17 cellular contexts compared by ENCODE assay signal in genomic region chr4:3500634-3501101, GRCh38. TPM values are rescaled to one million over a fixed set of nuclear protein-coding genes. Genes with fewer than 3 reads are reported as not detected.
DNase-seq lines count a peak whose midpoint lies in the region; ATAC-seq and TF ChIP-seq lines count a peak whose summit lies in the region.
"Had no signal": no experiment of that assay in that cellular context is flagged by ENCODE, and none has a peak within 500 bp of the region (broad histone marks: within the 10 kb centered on the region; RNA-seq: fewer than 3 reads in every experiment).

No MANE protein-coding gene starts in this region.

- peak overlapping the region; percentile 31 for H3K14ac ChIP-seq in neuronal stem cell (ENCODE audit: low read length)

- H3K9me3 ChIP-seq in gastroesophageal sphincter (no peaks in the 10 kb centered on the region), neuronal stem cell (replicated peaks in 1 of 2; ENCODE audit: control insufficient read depth in 2 of 2, insufficient read depth in 1 of 2, low read depth in 1 of 2, low read length in 2 of 2) (no peaks in the 10 kb centered on the region), SK-N-SH (no peaks in the 10 kb centered on the region)
- H3K9me3 ChIP-seq: A549, Caco-2, HAP-1 had no signal

- TF ChIP-seq POLR2A in gastroesophageal sphincter (IDR thresholded peaks at IDR 0.05) (no peak), GM18505 (IDR thresholded peaks at IDR 0.05; ENCODE audit: borderline replicate concordance, extremely low read depth, insufficient read depth, insufficient read length) (no peak)

- no peak overlapping the region for H4K91ac ChIP-seq in neuronal stem cell (ENCODE audit: low read depth, low read length, poor library complexity)

- peaks cover 20% of the 10 kb centered on the region for H3K79me1 ChIP-seq in neuronal stem cell (ENCODE audit: low read depth, low read length)

- H2AK5ac ChIP-seq in neuronal stem cell (ENCODE audit: low read depth, low read length): no peak overlapping the region

- H3K23ac ChIP-seq in neuronal stem cell (ENCODE audit: low read depth, low read length, poor library complexity): no peak overlapping the region

- DNase-seq in Right ventricle myocardium inferior (ENCODE audit: missing footprints): peak; percentile 68
- no peak for DNase-seq in cardiac septum (ENCODE audit: low spot score)
- no peak for DNase-seq in RWPE1 (ENCODE audit: low spot score)
- no peak for DNase-seq in neuronal stem cell (ENCODE audit: low spot score)
- DNase-seq in SK-N-SH: no peak
- DNase-seq: AML-193; Caco-2; CD4-positive, alpha-beta T cell; GM23248 had no signal

- no peak overlapping the region for H3K4ac ChIP-seq in neuronal stem cell (ENCODE audit: low read length)

- no peaks in the 10 kb centered on the region for H3K79me2 ChIP-seq in SK-N-SH (ENCODE audit: insufficient read depth)

- intact Hi-C loops in Right ventricle myocardium inferior (cut with DNase I): no loop called here
- intact Hi-C loops in cardiac septum (cut with DNase I): no loop called here

- peak overlapping the region; percentile 15; the same call in 1 of the 2 replicates for H3K27ac ChIP-seq in RWPE1
- H3K27ac ChIP-seq in gastroesophageal sphincter: no peak overlapping the region
- no peak overlapping the region for H3K27ac ChIP-seq in neuronal stem cell (replicated peaks; ENCODE audit: low read length)
- no peak overlapping the region for H3K27ac ChIP-seq in SK-N-SH (ENCODE audit: low read depth in 2 of 2, low read length in 1 of 2)
- H3K27ac ChIP-seq: 22Rv1, A549, C4-2B, GM23248 had no signal

- WGBS in gastroesophageal sphincter (ENCODE audit: low coverage in 1 of 2), 2 donors: 30% methylated on average over 2 of the region's 29 CpGs; no CpG with 5 or more reads in 1 of the 2 donors
- WGBS in neuronal stem cell (ENCODE audit: extremely low coverage in 2 of 2, insufficient read length in 2 of 2, insufficient replicate concordance in 1 of 2), 2 donors: no CpG with 5 or more reads among the region's 29 CpGs
- WGBS in SK-N-SH (ENCODE audit: low lambda C conversion rate): 91% methylated on average over 7 of the region's 29 CpGs

- TF ChIP-seq EP300 in gastroesophageal sphincter (IDR thresholded peaks at IDR 0.05) (no peak), SK-N-SH (IDR thresholded peaks at IDR 0.05; ENCODE audit: borderline replicate concordance in 1 of 2, low read depth in 1 of 2, low read length in 1 of 2) (no peak)

- H4K8ac ChIP-seq in neuronal stem cell (ENCODE audit: low read depth, low read length): no peak overlapping the region

- H2BK120ac ChIP-seq in neuronal stem cell (ENCODE audit: low read depth, low read length): no peak overlapping the region

- no peak for ATAC-seq in Right ventricle myocardium inferior
- peak; percentile 18 for ATAC-seq in gastroesophageal sphincter
- ATAC-seq in GM18505 (IDR thresholded peaks at IDR 0.05; ENCODE audit: unreplicated experiment): no peak
- ATAC-seq: A549 had no signal

- TF ChIP-seq RAD21 in SK-N-SH (IDR thresholded peaks at IDR 0.05; ENCODE audit: low read length): no peak

- POLR2A ChIA-PET in RWPE1 (lab: Yijun Ruan, JAX; ENCODE audit: low non-redundant PET): no interaction called here
- POLR2A ChIA-PET in SK-N-SH (lab: Yijun Ruan, JAX): no interaction called here

- H3K4me2 ChIP-seq in neuronal stem cell (ENCODE audit: insufficient read depth, low read length, poor library complexity, severe bottlenecking) (no peak overlapping the region), SK-N-SH (no peak overlapping the region)
- H3K4me2 ChIP-seq: A549 had no signal

- H3K36me3 ChIP-seq in gastroesophageal sphincter (peaks cover 0 to 62% of the 10 kb centered on the region in 2 donors), neuronal stem cell (replicated peaks in 1 of 2; ENCODE audit: control insufficient read depth in 2 of 2, insufficient read depth in 2 of 2, low read length in 2 of 2) (peaks cover 16 to 35% of the 10 kb centered on the region in 2 donors), SK-N-SH (replicated peaks in 1 of 2; ENCODE audit: control insufficient read depth in 1 of 2, insufficient read depth in 2 of 2, low read length in 1 of 2) (peaks cover 0 to 4% of the 10 kb centered on the region in 2 experiments)
- H3K36me3 ChIP-seq: HAP-1 had no signal

- peak overlapping the region; percentile 77 for H3K9ac ChIP-seq in neuronal stem cell (ENCODE audit: low read depth, low read length, poor library complexity)
- no peak overlapping the region for H3K9ac ChIP-seq in SK-N-SH
- H3K9ac ChIP-seq: GM23248 had no signal

- H3K9me2 ChIP-seq in SK-N-SH: no peaks in the 10 kb centered on the region

- peaks cover 9% of the 10 kb centered on the region for H3K27me3 ChIP-seq in gastroesophageal sphincter
- H3K27me3 ChIP-seq in neuronal stem cell (ENCODE audit: control insufficient read depth in 3 of 3, insufficient read depth in 3 of 3, low read depth in 1 of 3, low read length in 3 of 3): no peaks in the 10 kb centered on the region
- no peaks in the 10 kb centered on the region for H3K27me3 ChIP-seq in SK-N-SH (ENCODE audit: insufficient read depth)

- TF ChIP-seq CTCF in RWPE1 (conservative IDR thresholded peaks at IDR 0.05; ENCODE audit: low read depth): no peak
- TF ChIP-seq CTCF in gastroesophageal sphincter (IDR thresholded peaks at IDR 0.05): no peak
- no peak for TF ChIP-seq CTCF in SK-N-SH (IDR thresholded peaks at IDR 0.05)

- no peak overlapping the region for H2AFZ ChIP-seq in neuronal stem cell (ENCODE audit: low read length)
- no peak overlapping the region for H2AFZ ChIP-seq in SK-N-SH (ENCODE audit: low read depth)
- H2AFZ ChIP-seq: GM23248 had no signal

- CTCF ChIA-PET in RWPE1 (lab: Yijun Ruan, JAX): no interaction called here
- CTCF ChIA-PET in SK-N-SH (lab: Yijun Ruan, JAX): interaction anchor here (1.0 to 3.1 kb wide), 3 partner anchors 14 to 394 kb away, joined by 5 to 14 read pairs (median 10); no protein-coding TSS in a partner anchor

- H2BK12ac ChIP-seq in neuronal stem cell (ENCODE audit: low read length): no peak overlapping the region

- H3K18ac ChIP-seq in neuronal stem cell (ENCODE audit: low read length): no peak overlapping the region

- no peak overlapping the region for H3K4me3 ChIP-seq in gastroesophageal sphincter
- no peak overlapping the region for H3K4me3 ChIP-seq in neuronal stem cell (ENCODE audit: low read length in 2 of 2)
- no peak overlapping the region for H3K4me3 ChIP-seq in SK-N-SH (ENCODE audit: low read depth in 2 of 2, low read length in 1 of 2)
- H3K4me3 ChIP-seq: A549, GM23248, HAP-1 had no signal

- no peak overlapping the region for H2BK15ac ChIP-seq in neuronal stem cell (ENCODE audit: low read length)

- no peaks in the 10 kb centered on the region for H4K20me1 ChIP-seq in SK-N-SH (ENCODE audit: insufficient read depth)

- H2BK5ac ChIP-seq in neuronal stem cell (ENCODE audit: low read length): no peak overlapping the region

- H3K4me1 ChIP-seq in gastroesophageal sphincter (no peaks in the 10 kb centered on the region), neuronal stem cell (ENCODE audit: control insufficient read depth in 2 of 2, insufficient read depth in 1 of 2, low read depth in 1 of 2, low read length in 2 of 2) (no peaks in the 10 kb centered on the region), SK-N-SH (ENCODE audit: control insufficient read depth in 1 of 2, insufficient read depth in 2 of 2, low read depth in 1 of 2, low read length in 1 of 2) (no peaks in the 10 kb centered on the region)
- H3K4me1 ChIP-seq: A549, HAP-1 had no signal

- no peaks in the 10 kb centered on the region for H3F3A ChIP-seq in SK-N-SH (replicated peaks; ENCODE audit: insufficient read depth)

TF ChIP-seq in SK-N-SH, 30 proteins besides CTCF, POLR2A, EP300 and RAD21:
- TF ChIP-seq POLR2AphosphoS5 (IDR thresholded peaks at IDR 0.05; ENCODE audit: low read depth, low read length): no peak
- TF ChIP-seq GABPA (IDR thresholded peaks at IDR 0.05; ENCODE audit: low read depth): no peak
- no peak for TF ChIP-seq FOSL2 (IDR thresholded peaks at IDR 0.05; ENCODE audit: borderline replicate concordance, low read depth)
- TF ChIP-seq MAX (IDR thresholded peaks at IDR 0.05; ENCODE audit: low read depth): no peak

RNA-seq across cellular contexts. Expression of gene LRPAP1, which starts 31.6 kb away (rescaled TPM):
- total RNA-seq in Right ventricle myocardium inferior (286 TPM), cardiac septum (275 TPM), gastroesophageal sphincter (100 to 1,000 TPM; 180 to 267 (median 201) TPM)
- 56.9 TPM for polyA plus RNA-seq in neuronal stem cell (2013, experiment 1 of 2)
- 58.7 TPM for polyA plus RNA-seq in neuronal stem cell (2013, experiment 2 of 2)
- polyA plus RNA-seq in SK-N-SH (2012; rRNA removed): 200 and 209 TPM in 2 replicates
- 115 and 179 TPM in 2 replicates for polyA plus RNA-seq in SK-N-SH (2012; cell fraction: cytosol; rRNA removed)
- polyA plus RNA-seq in SK-N-SH (2012; cell fraction: nucleus; rRNA removed): 119 and 167 TPM in 2 replicates

RNA-seq across cellular contexts. Expression of gene DOK7, which starts 37.6 kb away (rescaled TPM):
- total RNA-seq in Right ventricle myocardium inferior: 35.5 TPM
- 62.7 TPM for total RNA-seq in cardiac septum
- total RNA-seq in gastroesophageal sphincter: 1 to 10 TPM in 3 of 4 donors, under 1 TPM in 1; 0.32 to 5.3 (median 2.8) TPM
- polyA plus RNA-seq in neuronal stem cell (2013, experiment 1 of 2): 0.14 TPM
- polyA plus RNA-seq in neuronal stem cell (2013, experiment 2 of 2): 0.11 TPM
- polyA plus RNA-seq in SK-N-SH (2012; rRNA removed): 0.05 TPM in 1 of 2 replicates, not detected in the other
- 0.01 TPM in 2 replicates for polyA plus RNA-seq in SK-N-SH (2012; cell fraction: cytosol; rRNA removed)
- 0.02 and 0.08 TPM in 2 replicates for polyA plus RNA-seq in SK-N-SH (2012; cell fraction: nucleus; rRNA removed)
- total RNA-seq: CD4-positive, alpha-beta T cell; GM23248 had no signal
- polyA plus RNA-seq: BJ, GM23248 had no signal

RNA-seq across cellular contexts. Expression of gene HGFAC, which starts 58.9 kb away (rescaled TPM):
- total RNA-seq in Right ventricle myocardium inferior (1.5 TPM), cardiac septum (0.38 TPM), gastroesophageal sphincter (1 to 10 TPM in 1 of 4 donors, under 1 TPM in 2, not detected in 1; 0.13 to 1.8 (median 0.62) TPM)
- 0.59 TPM for polyA plus RNA-seq in neuronal stem cell (2013, experiment 1 of 2)
- polyA plus RNA-seq in neuronal stem cell (2013, experiment 2 of 2): 0.61 TPM
- polyA plus RNA-seq in SK-N-SH (2012; rRNA removed): 0.37 and 0.43 TPM in 2 replicates
- 0.03 and 0.04 TPM in 2 replicates for polyA plus RNA-seq in SK-N-SH (2012; cell fraction: cytosol; rRNA removed)
- polyA plus RNA-seq in SK-N-SH (2012; cell fraction: nucleus; rRNA removed): 4.3 and 4.4 TPM in 2 replicates
- total RNA-seq: GM23248, HT-29 had no signal
- polyA plus RNA-seq: BJ, GM23248 had no signal
